21 cellular contexts compared by ENCODE assay signal in the genomic region with DNA sequence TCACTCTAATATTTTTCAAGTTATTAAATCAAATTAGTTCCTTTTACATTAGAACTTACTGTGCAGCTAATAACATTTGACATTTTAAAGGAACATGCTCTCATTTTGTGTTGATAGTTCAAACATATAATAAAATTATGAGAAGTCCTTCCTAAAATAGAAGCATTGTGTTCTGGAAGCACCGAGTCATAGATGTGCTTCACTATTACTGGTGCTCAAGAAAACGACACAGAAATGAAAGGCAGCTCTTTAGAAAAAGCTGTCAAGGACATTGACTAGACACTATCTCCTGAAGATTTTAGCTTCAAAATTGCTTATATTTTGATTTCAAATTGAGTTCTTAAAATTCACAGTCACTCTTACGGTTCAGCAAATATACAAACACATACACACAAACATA.
DNase-seq lines count a peak whose midpoint lies in the region; ATAC-seq, FAIRE-seq and TF ChIP-seq lines count a peak whose summit lies in the region.
"Had no signal": no experiment of that assay in that cellular context is flagged by ENCODE, and none has a peak within 500 bp of the region (broad histone marks: within the 10 kb centered on the region; RNA-seq: fewer than 3 reads in every experiment).

No MANE protein-coding gene starts in this region.

- BruUV-seq in endothelial cell of umbilical vein (replicated peaks; lab: Mats Ljungman, UMichigan): no TSS peak

- H2AFZ ChIP-seq in endothelial cell of umbilical vein (ENCODE audit: low read depth, low read length) (no peak overlapping the region), osteoblast (ENCODE audit: low read length) (no peak overlapping the region)
- H2AFZ ChIP-seq: PC-9 had no signal

- ATAC-seq in SK-N-SH treated with all-trans-retinoic acid at 6 μM for 48 hours (no peak; the same call in 2 of the 3 replicates), lower lobe of right lung (no peak), HG02981 (IDR thresholded peaks at IDR 0.05; ENCODE audit: unreplicated experiment) (no peak)

- peak overlapping the region; percentile 80 for H3K27ac ChIP-seq in endothelial cell of umbilical vein (ENCODE audit: insufficient read depth, low read depth, low read length)
- H3K27ac ChIP-seq in osteoblast (ENCODE audit: low read depth, low read length): peak overlapping the region; percentile 48
- H3K27ac ChIP-seq in lower lobe of right lung: no peak overlapping the region
- no peak overlapping the region for H3K27ac ChIP-seq in WERI-Rb-1
- H3K27ac ChIP-seq: PC-9 had no signal

- H3K9me3 ChIP-seq in endothelial cell of umbilical vein (replicated peaks; ENCODE audit: control insufficient read depth, insufficient read depth, low read length) (no peaks in the 10 kb centered on the region), osteoblast (ENCODE audit: low read depth, low read length) (no peaks in the 10 kb centered on the region), lower lobe of right lung (no peaks in the 10 kb centered on the region), WERI-Rb-1 (ENCODE audit: severe bottlenecking) (peaks cover 3% of the 10 kb centered on the region)
- H3K9me3 ChIP-seq: MG63 had no signal

- H3K4me3 ChIP-seq in endothelial cell of umbilical vein (replicated peaks in 1 of 3; ENCODE audit: insufficient read depth in 1 of 3, low read depth in 1 of 3, low read length in 3 of 3) (no peak overlapping the region), osteoblast (ENCODE audit: insufficient read depth, low read length) (no peak overlapping the region), lower lobe of right lung (no peak overlapping the region), WERI-Rb-1 (ENCODE audit: low read depth, low read length) (no peak overlapping the region)
- H3K4me3 ChIP-seq: MG63, PC-9 had no signal

- CTCF ChIA-PET in endothelial cell of umbilical vein (lab: Charles Lee): interaction anchor here (1.3 kb wide), 1 partner anchor 354 kb away, joined by 4 read pairs; no protein-coding TSS in a partner anchor

- no peaks in the 10 kb centered on the region for H3K9me1 ChIP-seq in endothelial cell of umbilical vein (replicated peaks; ENCODE audit: control insufficient read depth, extremely low read depth, insufficient read depth, low read length)

- H3K4me1 ChIP-seq in endothelial cell of umbilical vein (ENCODE audit: control insufficient read depth, extremely low read depth, insufficient read depth, low read length): peaks cover 17% of the 10 kb centered on the region
- no peaks in the 10 kb centered on the region for H3K4me1 ChIP-seq in osteoblast (ENCODE audit: insufficient read depth, low read length)
- H3K4me1 ChIP-seq in lower lobe of right lung: no peaks in the 10 kb centered on the region

- POLR2A ChIA-PET in endothelial cell of umbilical vein (lab: Charles Lee): no interaction called here

- H3K9ac ChIP-seq in endothelial cell of umbilical vein (replicated peaks; ENCODE audit: extremely low read depth, insufficient read depth, low read length): no peak overlapping the region

- no peaks in the 10 kb centered on the region for H3K27me3 ChIP-seq in endothelial cell of umbilical vein (ENCODE audit: control insufficient read depth in 2 of 2, insufficient read depth in 2 of 2, low read length in 2 of 2)
- H3K27me3 ChIP-seq in osteoblast (ENCODE audit: insufficient read depth, low read length): no peaks in the 10 kb centered on the region
- no peaks in the 10 kb centered on the region for H3K27me3 ChIP-seq in lower lobe of right lung (ENCODE audit: low read depth)
- no peaks in the 10 kb centered on the region for H3K27me3 ChIP-seq in WERI-Rb-1 (ENCODE audit: insufficient read depth, low read depth, severe bottlenecking)
- H3K27me3 ChIP-seq: MG63 had no signal

- H4K20me1 ChIP-seq in endothelial cell of umbilical vein (replicated peaks; ENCODE audit: control insufficient read depth, extremely low read depth, insufficient read depth, low read length) (no peaks in the 10 kb centered on the region), osteoblast (ENCODE audit: insufficient read depth, low read length) (no peaks in the 10 kb centered on the region)

- FAIRE-seq in endothelial cell of umbilical vein (lab: Jason Lieb, UNC): no peak

- peak; percentile 4 for DNase-seq in EH (ENCODE audit: low read depth)
- peak; percentile 32 for DNase-seq in endothelial cell of umbilical vein (ENCODE audit: low read depth, low spot score)
- DNase-seq in osteoblast (ENCODE audit: insufficient read length, low spot score, missing footprints): peak; percentile 49
- DNase-seq in lower lobe of right lung: no peak
- DNase-seq in WERI-Rb-1: no peak
- DNase-seq: CD4-positive, CD25-positive, alpha-beta regulatory T cell; DMS79; GOT3; HCEC 1CT; Karpas-422; MG63; NCI-H1092; NCI-H1436; NCI-H187 treated with DMSO at 0.1 percent for 48 hours; NCI-H2227 treated with DMSO at 0.1 percent for 48 hours; NCI-H510A; PC-9; RPMI8226; SHP77 had no signal

- TF ChIP-seq CTCF in endothelial cell of umbilical vein (IDR thresholded peaks at IDR 0.05; ENCODE audit: extremely low read depth in 1 of 2, insufficient read depth in 1 of 2, low read depth in 1 of 2, low read length in 2 of 2): no peak
- no peak for TF ChIP-seq CTCF in osteoblast (IDR thresholded peaks at IDR 0.05; ENCODE audit: extremely low read depth, low read depth, low read length)
- TF ChIP-seq CTCF in lower lobe of right lung (IDR thresholded peaks at IDR 0.05): no peak
- TF ChIP-seq CTCF in WERI-Rb-1 (IDR thresholded peaks at IDR 0.05; ENCODE audit: low read depth, low read length): no peak

- dilution Hi-C loops in endothelial cell of umbilical vein (cut with MboI; ENCODE audit: extremely low pct_ligation_motif_present, low sequenced_read_pairs): no loop called here

- no peak for TF ChIP-seq POLR2A in endothelial cell of umbilical vein (IDR thresholded peaks at IDR 0.05; ENCODE audit: low read depth, low read length)

- H3K4me2 ChIP-seq in endothelial cell of umbilical vein (ENCODE audit: insufficient read depth, low read length) (no peak overlapping the region), osteoblast (ENCODE audit: insufficient read depth, low read length) (no peak overlapping the region)
- H3K4me2 ChIP-seq: PC-9 had no signal

- intact Hi-C loops in endothelial cell of umbilical vein (cut with micrococcal nuclease): loop anchor here (5.0 kb wide), 1 partner anchor 354 kb away; no protein-coding TSS in a partner anchor
- intact Hi-C loops in lower lobe of right lung (cut with DNase I): no loop called here

- H3K36me3 ChIP-seq in endothelial cell of umbilical vein (ENCODE audit: control insufficient read depth in 2 of 2, extremely low read depth in 1 of 2, insufficient read depth in 2 of 2, low read length in 2 of 2): peaks cover 0 to 5% of the 10 kb centered on the region in 2 experiments
- H3K36me3 ChIP-seq in osteoblast (ENCODE audit: insufficient read depth, low read length): no peaks in the 10 kb centered on the region
- peaks cover 9% of the 10 kb centered on the region for H3K36me3 ChIP-seq in lower lobe of right lung
- H3K36me3 ChIP-seq in WERI-Rb-1: peaks cover 7% of the 10 kb centered on the region; the same call in 1 of the 2 replicates

- no peaks in the 10 kb centered on the region for H3K79me2 ChIP-seq in endothelial cell of umbilical vein (ENCODE audit: control insufficient read depth, insufficient read depth, low read length)
- no peaks in the 10 kb centered on the region for H3K79me2 ChIP-seq in osteoblast (ENCODE audit: insufficient read depth, low read length)

TF ChIP-seq in SK-N-SH treated with all-trans-retinoic acid at 6 μM for 48 hours, 23 proteins besides CTCF, POLR2A, EP300 and RAD21:
- TF ChIP-seq ISL1 (CRISPR knock-in tag; IDR thresholded peaks at IDR 0.05): peak; percentile 74
- TF ChIP-seq, protein P1, sequence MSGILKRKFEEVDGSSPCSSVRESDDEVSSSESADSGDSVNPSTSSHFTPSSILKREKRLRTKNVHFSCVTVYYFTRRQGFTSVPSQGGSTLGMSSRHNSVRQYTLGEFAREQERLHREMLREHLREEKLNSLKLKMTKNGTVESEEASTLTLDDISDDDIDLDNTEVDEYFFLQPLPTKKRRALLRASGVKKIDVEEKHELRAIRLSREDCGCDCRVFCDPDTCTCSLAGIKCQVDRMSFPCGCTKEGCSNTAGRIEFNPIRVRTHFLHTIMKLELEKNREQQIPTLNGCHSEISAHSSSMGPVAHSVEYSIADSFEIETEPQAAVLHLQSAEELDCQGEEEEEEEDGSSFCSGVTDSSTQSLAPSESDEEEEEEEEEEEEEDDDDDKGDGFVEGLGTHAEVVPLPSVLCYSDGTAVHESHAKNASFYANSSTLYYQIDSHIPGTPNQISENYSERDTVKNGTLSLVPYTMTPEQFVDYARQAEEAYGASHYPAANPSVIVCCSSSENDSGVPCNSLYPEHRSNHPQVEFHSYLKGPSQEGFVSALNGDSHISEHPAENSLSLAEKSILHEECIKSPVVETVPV (CRISPR knock-in tag; IDR thresholded peaks at IDR 0.05): no peak
- TF ChIP-seq ZNF565 (CRISPR knock-in tag; conservative IDR thresholded peaks at IDR 0.05; ENCODE audit: low read depth): no peak
- TF ChIP-seq ZNF70 (CRISPR knock-in tag; IDR thresholded peaks at IDR 0.05): no peak
TF ChIP-seq in SK-N-SH treated with all-trans-retinoic acid at 6 μM for 48 hours: peak in this region for 1.

TF ChIP-seq in endothelial cell of umbilical vein, 7 proteins besides CTCF, POLR2A, EP300 and RAD21:
- no peak for TF ChIP-seq POLR2AphosphoS5 (IDR thresholded peaks at IDR 0.05; ENCODE audit: insufficient read depth, low read depth, low read length)
- no peak for TF ChIP-seq GATA2 (IDR thresholded peaks at IDR 0.05; ENCODE audit: insufficient read depth, insufficient read length, low read depth, low read length)
- TF ChIP-seq MYC (IDR thresholded peaks at IDR 0.05; ENCODE audit: low read depth, low read length): no peak
- no peak for TF ChIP-seq EZH2 (IDR thresholded peaks at IDR 0.05; ENCODE audit: borderline replicate concordance, low read depth, low read length, severe bottlenecking)
- no peak for TF ChIP-seq JUN (IDR thresholded peaks at IDR 0.05; ENCODE audit: borderline replicate concordance, insufficient read depth, insufficient read length, low read depth)
- no peak for TF ChIP-seq FOS (IDR thresholded peaks at IDR 0.05; ENCODE audit: borderline replicate concordance, insufficient read depth, low read length)
- TF ChIP-seq, protein P2, sequence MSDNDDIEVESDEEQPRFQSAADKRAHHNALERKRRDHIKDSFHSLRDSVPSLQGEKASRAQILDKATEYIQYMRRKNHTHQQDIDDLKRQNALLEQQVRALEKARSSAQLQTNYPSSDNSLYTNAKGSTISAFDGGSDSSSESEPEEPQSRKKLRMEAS (IDR thresholded peaks at IDR 0.05; ENCODE audit: insufficient read depth, insufficient read length): no peak

Comparison
In these comparisons a context has a peak if more than half of its experiments do, and no peak if none do; other contexts are left out.
1. DNase-seq: peak in EH (single experiment), endothelial cell of umbilical vein (single experiment) and osteoblast (single experiment); none in lower lobe of right lung (single experiment) and WERI-Rb-1 (single experiment).
2. H3K27ac ChIP-seq: peak in endothelial cell of umbilical vein (single experiment) and osteoblast (single experiment); none in lower lobe of right lung (single experiment) and WERI-Rb-1 (single experiment).